ENCODE assay signal across 1 cellular context in genomic region chr1:212791676-212792395, GRCh38.
A peak's percentile ranks its signal among the peaks of the same experiment; 100 is the strongest.
TF ChIP-seq lines count a peak whose summit lies in the region.

Gene NSL1 (minus strand): TSS chr1:212791777. CDS start chr1:212791763, 14 bp downstream.
Gene TATDN3 (plus strand): TSS chr1:212791894. CDS start chr1:212791922, 28 bp downstream.

TF ChIP-seq in HepG2, 621 proteins besides CTCF, POLR2A, EP300 and RAD21 (continued from another document and continues in another):
- peak; percentile 92 for TF ChIP-seq ATF2 (CRISPR knock-in tag; IDR thresholded peaks at IDR 0.05)
- peak; percentile 94 for TF ChIP-seq ZMAT3 (CRISPR knock-in tag; conservative IDR thresholded peaks at IDR 0.05)
- TF ChIP-seq NR2F6 (IDR thresholded peaks at IDR 0.05): peak; percentile 72
- peak; percentile 84 for TF ChIP-seq NR2F6 (CRISPR knock-in tag; IDR thresholded peaks at IDR 0.05)
- TF ChIP-seq KAT8 (CRISPR knock-in tag; IDR thresholded peaks at IDR 0.05): peak; percentile 99
- TF ChIP-seq ZNF567 (CRISPR knock-in tag; IDR thresholded peaks at IDR 0.05; ENCODE audit: borderline replicate concordance): peak; percentile 38; the same call in 1 of the 2 replicates
- peak; percentile 97 for TF ChIP-seq KLF12 (CRISPR knock-in tag; IDR thresholded peaks at IDR 0.05; ENCODE audit: borderline replicate concordance)
- TF ChIP-seq HNF1A (IDR thresholded peaks at IDR 0.05; ENCODE audit: low read depth): no peak; the same call in 1 of the 2 replicates
- TF ChIP-seq HNF1A (CRISPR knock-in tag; IDR thresholded peaks at IDR 0.05; ENCODE audit: borderline replicate concordance): peak; percentile 88
- TF ChIP-seq HINFP (CRISPR knock-in tag; IDR thresholded peaks at IDR 0.05; ENCODE audit: low read depth): peak; percentile 90
- peak; percentile 83; the same call in 1 of the 2 replicates for TF ChIP-seq ZBTB8A (CRISPR knock-in tag; IDR thresholded peaks at IDR 0.05; ENCODE audit: borderline replicate concordance, low read depth)
- TF ChIP-seq ZNF430 (CRISPR knock-in tag; IDR thresholded peaks at IDR 0.05): peak; percentile 95
- peak; percentile 90; the same call in 1 of the 2 replicates for TF ChIP-seq ZNF446 (CRISPR knock-in tag; IDR thresholded peaks at IDR 0.05)
- peak; percentile 99 for TF ChIP-seq GTF3A (CRISPR knock-in tag; conservative IDR thresholded peaks at IDR 0.05)
- 0 out of 2 replicates have a peak, but pooled peaks have one; percentile 9 for TF ChIP-seq ZNF326 (CRISPR knock-in tag; IDR thresholded peaks at IDR 0.05; ENCODE audit: borderline replicate concordance)
- TF ChIP-seq ZNF558 (CRISPR knock-in tag; IDR thresholded peaks at IDR 0.05; ENCODE audit: borderline replicate concordance): peak; percentile 83; the same call in 1 of the 2 replicates
- no peak for TF ChIP-seq NONO (IDR thresholded peaks at IDR 0.05)
- TF ChIP-seq NONO (CRISPR knock-in tag; conservative IDR thresholded peaks at IDR 0.05): peak; percentile 99
- peak; percentile 57; the same call in 1 of the 2 replicates for TF ChIP-seq PRDM15 (CRISPR knock-in tag; IDR thresholded peaks at IDR 0.05)
- TF ChIP-seq ZNF777 (CRISPR knock-in tag; IDR thresholded peaks at IDR 0.05): peak; percentile 71
- TF ChIP-seq ARNT2 (CRISPR knock-in tag; IDR thresholded peaks at IDR 0.05; ENCODE audit: low read depth): peak; percentile 82
- TF ChIP-seq HNF4G (IDR thresholded peaks at IDR 0.05; ENCODE audit: borderline replicate concordance, low read depth, low read length): peak; percentile 99
- peak; percentile 99 for TF ChIP-seq HNF4G (CRISPR knock-in tag; IDR thresholded peaks at IDR 0.05; ENCODE audit: borderline replicate concordance, low read depth)
- no peak; the same call in 1 of the 2 replicates for TF ChIP-seq ZNF740 (CRISPR knock-in tag; IDR thresholded peaks at IDR 0.05)
- TF ChIP-seq RNF219 (CRISPR knock-in tag; IDR thresholded peaks at IDR 0.05): peak; percentile 90
- TF ChIP-seq ZFP36L1 (CRISPR knock-in tag; IDR thresholded peaks at IDR 0.05): peak; percentile 57; the same call in 1 of the 2 replicates
- peak; percentile 98 for TF ChIP-seq KMT2B (CRISPR knock-in tag; IDR thresholded peaks at IDR 0.05)
- TF ChIP-seq FOXK2 (IDR thresholded peaks at IDR 0.05): peak; percentile 74; the same call in 1 of the 2 replicates
- no peak for TF ChIP-seq NFYC (CRISPR knock-in tag; IDR thresholded peaks at IDR 0.05)
- TF ChIP-seq KMT2A (CRISPR knock-in tag; IDR thresholded peaks at IDR 0.05): peak; percentile 99
- peak; percentile 53 for TF ChIP-seq CREB1 (IDR thresholded peaks at IDR 0.05)
- peak; percentile 90 for TF ChIP-seq CREB1 (CRISPR knock-in tag; IDR thresholded peaks at IDR 0.05)
- peak; percentile 81 for TF ChIP-seq ZNF12 (CRISPR knock-in tag; IDR thresholded peaks at IDR 0.05)
- TF ChIP-seq ZNF724P (CRISPR knock-in tag; IDR thresholded peaks at IDR 0.05; ENCODE audit: borderline replicate concordance): peak; percentile 25; the same call in 1 of the 2 replicates
- TF ChIP-seq ZNF512B (CRISPR knock-in tag; IDR thresholded peaks at IDR 0.05; ENCODE audit: borderline replicate concordance): no peak
- peak; percentile 70 for TF ChIP-seq ZNF883 (CRISPR knock-in tag; IDR thresholded peaks at IDR 0.05; ENCODE audit: not compliant biosample characterization)
- peak; percentile 94; the same call in 1 of the 2 replicates for TF ChIP-seq ZNF230 (CRISPR knock-in tag; IDR thresholded peaks at IDR 0.05)
- peak; percentile 95 for TF ChIP-seq ZNF746 (CRISPR knock-in tag; IDR thresholded peaks at IDR 0.05)
